In genomic region chr16:4681471-4682083, GRCh38 we compare ENCODE assay signal across 16 cellular contexts. TPM values are rescaled to one million over a fixed set of nuclear protein-coding genes. Genes with fewer than 3 reads are reported as not detected.
DNase-seq lines count a peak whose midpoint lies in the region; ATAC-seq and TF ChIP-seq lines count a peak whose summit lies in the region.
"Had no signal": no experiment of that assay in that cellular context is flagged by ENCODE, and none has a peak within 500 bp of the region (broad histone marks: within the 10 kb centered on the region; RNA-seq: fewer than 3 reads in every experiment).

No MANE protein-coding gene starts in this region.

- peaks cover 29% of the 10 kb centered on the region for H3K4me1 Mint-ChIP-seq in activated CD8-positive, alpha-beta T cell treated with anti-CD3 and anti-CD28 coated beads for 36 hours (ENCODE audit: low read depth)

- no peaks in the 10 kb centered on the region for H3K9me3 Mint-ChIP-seq in activated CD8-positive, alpha-beta T cell treated with anti-CD3 and anti-CD28 coated beads for 36 hours
- H3K9me3 Mint-ChIP-seq: activated CD4-positive, alpha-beta memory T cell treated with anti-CD3 and anti-CD28 coated beads, Interleukin-2, amount 10 ng/mL, durations not matched to agents 7 days and 5 days; activated T-helper 1 cell treated with anti-CD3 and anti-CD28 coated beads, Interleukin-12 subunit alpha, Interleukin-12 subunit beta, Interleukin-2, Interleukin-4 antibody, amounts not matched to agents 30 ng/mL and 10 ng/mL and 1 ng/mL, durations not matched to agents 14 hours and 24 hours and 36 hours had no signal

- intact Hi-C loops in left ventricle myocardium inferior (cut with micrococcal nuclease), result no loop called here
- intact Hi-C loops in Right ventricle myocardium inferior (cut with DNase I), result no loop called here
- intact Hi-C loops in activated CD8-positive, alpha-beta T cell treated with anti-CD3 and anti-CD28 coated beads for 36 hours (cut with micrococcal nuclease), result no loop called here
- intact Hi-C loops in colonic mucosa (cut with DNase I), result no loop called here

- no peak for TF ChIP-seq RAD21 in liver (IDR thresholded peaks at IDR 0.05)

- H3K4me1 ChIP-seq in left ventricle myocardium inferior (peaks cover 60% of the 10 kb centered on the region), liver (ENCODE audit: control insufficient read depth in 4 of 4, insufficient read depth in 4 of 4, low read length in 3 of 4) (peaks cover 16 to 95% (median 78%) of the 10 kb centered on the region in 4 donors), colonic mucosa (peaks cover 6% of the 10 kb centered on the region)
- H3K4me1 ChIP-seq: Caco-2 had no signal

- H3K27me3 ChIP-seq in left ventricle myocardium inferior (ENCODE audit: low read depth) (no peaks in the 10 kb centered on the region), liver (ENCODE audit: control insufficient read depth in 4 of 4, insufficient read depth in 4 of 4, low read length in 3 of 4) (no peaks in the 10 kb centered on the region), colonic mucosa (no peaks in the 10 kb centered on the region)

- no peak for ATAC-seq in Right ventricle myocardium inferior
- ATAC-seq in activated CD8-positive, alpha-beta T cell treated with anti-CD3 and anti-CD28 coated beads for 36 hours, result peak; percentile 43

- peak overlapping the region in 1 of 2 donors; percentile 22 for H3K9ac ChIP-seq in liver (ENCODE audit: low read depth in 1 of 2, low read length in 2 of 2)
- peak overlapping the region in 1 of 2 donors; percentile 94 for H3K9ac ChIP-seq in colonic mucosa (ENCODE audit: low read depth in 2 of 2, low read length in 2 of 2)

- POLR2A ChIA-PET in activated CD8-positive, alpha-beta T cell treated with anti-CD3 and anti-CD28 coated beads for 36 hours (lab: Charles Lee), result interaction anchor here (1.3 to 2.2 kb wide), 2 partner anchors 10 to 13 kb away, joined by 3 to 10 read pairs; partner anchors contain the start of gene NUDT16L1

- no peak for TF ChIP-seq CTCF in left ventricle myocardium inferior (IDR thresholded peaks at IDR 0.05; ENCODE audit: borderline replicate concordance)
- TF ChIP-seq CTCF in activated CD8-positive, alpha-beta T cell treated with anti-CD3 and anti-CD28 coated beads for 36 hours (IDR thresholded peaks at IDR 0.05), result no peak
- TF ChIP-seq CTCF in liver (IDR thresholded peaks at IDR 0.05; ENCODE audit: low read depth, low read length, missing input control), result no peak
- TF ChIP-seq CTCF in colonic mucosa (IDR thresholded peaks at IDR 0.05), result no peak

- H3K27me3 Mint-ChIP-seq in activated CD8-positive, alpha-beta T cell treated with anti-CD3 and anti-CD28 coated beads for 36 hours, result no peaks in the 10 kb centered on the region
- H3K27me3 Mint-ChIP-seq: activated CD4-positive, alpha-beta memory T cell treated with anti-CD3 and anti-CD28 coated beads, Interleukin-2, amount 10 ng/mL, durations not matched to agents 7 days and 5 days had no signal

- H3K36me3 ChIP-seq in left ventricle myocardium inferior (peaks cover 54% of the 10 kb centered on the region), liver (ENCODE audit: control insufficient read depth in 4 of 4, insufficient read depth in 3 of 4, low read depth in 1 of 4, low read length in 3 of 4) (peaks cover 0 to 9% (median 5%) of the 10 kb centered on the region in 4 donors), colonic mucosa (peaks cover 9% of the 10 kb centered on the region)

- H3K9me3 ChIP-seq in left ventricle myocardium inferior (replicated peaks) (no peaks in the 10 kb centered on the region), liver (ENCODE audit: control insufficient read depth in 4 of 4, low read length in 3 of 4) (no peaks in the 10 kb centered on the region), colonic mucosa (no peaks in the 10 kb centered on the region)
- H3K9me3 ChIP-seq: Caco-2 had no signal

- peaks cover 18% of the 10 kb centered on the region for H3K36me3 Mint-ChIP-seq in activated CD8-positive, alpha-beta T cell treated with anti-CD3 and anti-CD28 coated beads for 36 hours (ENCODE audit: low read depth)

- CTCF ChIA-PET in activated CD8-positive, alpha-beta T cell treated with anti-CD3 and anti-CD28 coated beads for 36 hours (lab: Charles Lee), result interaction anchor here (1.6 kb wide), 1 partner anchor 23 kb away, joined by 4 read pairs; no protein-coding TSS in a partner anchor

- H3K4me3 ChIP-seq in left ventricle myocardium inferior, result no peak overlapping the region
- no peak overlapping the region for H3K4me3 ChIP-seq in liver (ENCODE audit: low read depth in 1 of 3, low read length in 3 of 3)
- H3K4me3 ChIP-seq in colonic mucosa, result no peak overlapping the region
- H3K4me3 ChIP-seq: SK-N-MC had no signal

- H3K4me3 Mint-ChIP-seq in activated CD8-positive, alpha-beta T cell treated with anti-CD3 and anti-CD28 coated beads for 36 hours, result no peak overlapping the region
- H3K4me3 Mint-ChIP-seq: activated T-helper 1 cell treated with anti-CD3 and anti-CD28 coated beads, Interleukin-12 subunit alpha, Interleukin-12 subunit beta, Interleukin-2, Interleukin-4 antibody, amounts not matched to agents 30 ng/mL and 10 ng/mL and 1 ng/mL, durations not matched to agents 14 hours and 24 hours and 36 hours had no signal

- 78% methylated on average over 39 of the region's 39 CpGs for WGBS in liver

- DNase-seq in left ventricle myocardium inferior (no peak), Right ventricle myocardium inferior (ENCODE audit: missing footprints) (no peak), substantia nigra (lab: John Stamatoyannopoulos, UW) (peak in 1 of 49 donors; percentile 91), colonic mucosa (no peak), NCI-H1048 (lab: John Stamatoyannopoulos, UW) (no peak)
- DNase-seq in activated CD8-positive, alpha-beta T cell treated with anti-CD3 and anti-CD28 coated beads for 36 hours, result peak; percentile 43
- no peak for DNase-seq in stimulated activated CD4-positive, alpha-beta T cell treated with anti-CD3 and anti-CD28 coated beads, Interleukin-4, amount 100 ng/mL, for 1 hour
- DNase-seq: activated CD4-positive, alpha-beta memory T cell treated with anti-CD3 and anti-CD28 coated beads, Interleukin-2, amount 10 ng/mL, durations not matched to agents 7 days and 5 days; aorta; Caco-2; midbrain; NCI-H1436 treated with DMSO at 0.1 percent for 48 hours; NCI-H774 had no signal

- H3K27ac ChIP-seq in left ventricle myocardium inferior (replicated peaks) (peak overlapping the region; percentile 93), liver (ENCODE audit: low read depth in 1 of 2, low read length in 2 of 2) (peak overlapping the region; percentile 91 to 98), substantia nigra (ENCODE audit: low read depth, low read length, poor library complexity, severe bottlenecking) (peak overlapping the region; percentile 49), colonic mucosa (no peak overlapping the region)
- H3K27ac ChIP-seq: SK-N-MC had no signal

- peak overlapping the region; percentile 77 for H3K27ac Mint-ChIP-seq in activated CD8-positive, alpha-beta T cell treated with anti-CD3 and anti-CD28 coated beads for 36 hours

TF ChIP-seq in liver, 16 proteins besides CTCF, POLR2A, EP300 and RAD21 (continues in another document):
- TF ChIP-seq FOXA2 (IDR thresholded peaks at IDR 0.05) (no peak), ZBTB33 (IDR thresholded peaks at IDR 0.05) (no peak), RXRA (IDR thresholded peaks at IDR 0.05) (no peak), NR2F2 (IDR thresholded peaks at IDR 0.05) (no peak), FOXA1 (IDR thresholded peaks at IDR 0.05) (no peak), HNF4A (conservative IDR thresholded peaks at IDR 0.05) (no peak), EGR1 (IDR thresholded peaks at IDR 0.05; ENCODE audit: low read depth in 2 of 2) (no peak), ATF3 (IDR thresholded peaks at IDR 0.05) (no peak), TAF1 (conservative IDR thresholded peaks at IDR 0.05) (no peak), JUND (IDR thresholded peaks at IDR 0.05) (no peak), HNF4G (IDR thresholded peaks at IDR 0.05) (no peak)

RNA-seq across cellular contexts. Expression of gene NUDT16L1, which starts 11.8 kb away (rescaled TPM):
- total RNA-seq in left ventricle myocardium inferior, result 61.9 TPM
- 52.3 TPM for total RNA-seq in Right ventricle myocardium inferior
- 10 to 100 TPM; 22.3 to 25.6 TPM for total RNA-seq in activated CD8-positive, alpha-beta T cell treated with anti-CD3 and anti-CD28 coated beads for 36 hours
- total RNA-seq in liver, result 10 to 100 TPM; 22.4 to 40.3 TPM
- polyA plus RNA-seq in liver, result 10 to 100 TPM; 32.3 to 43.4 TPM
- total RNA-seq in colonic mucosa, result 10 to 100 TPM; 50.7 to 80.1 TPM

RNA-seq across cellular contexts. Expression of gene ANKS3, which starts 52.5 kb away (rescaled TPM):
- 8.7 TPM for total RNA-seq in left ventricle myocardium inferior
- total RNA-seq in Right ventricle myocardium inferior, result 9.1 TPM
- total RNA-seq in activated CD8-positive, alpha-beta T cell treated with anti-CD3 and anti-CD28 coated beads for 36 hours, result 10 to 100 TPM; 13.0 to 13.8 TPM
- 10 to 100 TPM in 1 of 2 donors, 1 to 10 TPM in 1; 4.1 to 14.0 TPM for total RNA-seq in liver
- 1 to 10 TPM; 4.0 to 5.3 TPM for polyA plus RNA-seq in liver
- total RNA-seq in colonic mucosa, result 10 to 100 TPM; 10.1 to 23.2 TPM

RNA-seq across cellular contexts. Expression of gene DNAAF8, which starts 52.8 kb away (rescaled TPM):
- total RNA-seq in left ventricle myocardium inferior (0.77 TPM), Right ventricle myocardium inferior (1.5 TPM), liver (under 1 TPM; 0.42 to 0.70 TPM), colonic mucosa (under 1 TPM; 0.61 to 0.69 TPM)
- total RNA-seq in activated CD8-positive, alpha-beta T cell treated with anti-CD3 and anti-CD28 coated beads for 36 hours, result under 1 TPM; 0.18 to 0.38 TPM
- under 1 TPM; 0.33 to 0.75 TPM for polyA plus RNA-seq in liver
- total RNA-seq: activated CD4-positive, alpha-beta memory T cell treated with anti-CD3 and anti-CD28 coated beads, Interleukin-2, amount 10 ng/mL, durations not matched to agents 7 days and 5 days; activated T-helper 1 cell treated with anti-CD3 and anti-CD28 coated beads, Interleukin-12 subunit alpha, Interleukin-12 subunit beta, Interleukin-2, Interleukin-4 antibody, amounts not matched to agents 30 ng/mL and 10 ng/mL and 1 ng/mL, durations not matched to agents 14 hours and 24 hours and 36 hours had no signal

RNA-seq across cellular contexts. Expression of gene MGRN1, which starts 57.0 kb away (rescaled TPM):
- total RNA-seq in left ventricle myocardium inferior (30.5 TPM), Right ventricle myocardium inferior (32.2 TPM), liver (10 to 100 TPM; 15.9 to 35.7 TPM), colonic mucosa (10 to 100 TPM; 75.2 to 79.3 TPM)
- total RNA-seq in activated CD8-positive, alpha-beta T cell treated with anti-CD3 and anti-CD28 coated beads for 36 hours, result 10 to 100 TPM; 67.6 to 70.8 TPM
- polyA plus RNA-seq in liver, result 10 to 100 TPM; 21.9 to 29.9 TPM
